In the genomic region with DNA sequence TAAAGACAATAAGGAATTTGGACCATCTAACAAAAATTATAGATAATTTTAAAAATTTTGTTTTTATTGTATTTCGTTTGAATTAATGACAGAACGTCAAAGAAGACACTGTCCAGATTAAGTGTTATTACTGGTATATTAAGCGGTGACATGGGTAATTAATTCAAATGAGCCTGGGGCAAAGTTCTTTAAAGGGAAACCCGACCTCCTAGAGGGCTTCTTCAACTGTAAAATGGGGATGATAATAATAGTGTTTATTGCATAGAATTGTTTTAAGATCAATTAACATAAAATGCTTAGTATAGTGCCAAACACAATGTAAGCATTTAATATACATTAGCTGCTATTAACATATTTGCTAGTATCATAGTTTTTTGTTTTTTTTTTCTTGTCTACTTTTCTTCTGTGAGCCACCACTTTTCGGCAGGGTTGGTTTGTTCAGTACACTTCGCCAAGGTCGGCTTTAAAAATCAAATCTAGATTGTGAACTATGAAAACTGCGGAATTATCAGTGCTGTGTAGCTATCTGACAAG, we compare ENCODE assay signal across 8 cellular contexts. TPM values are rescaled to one million over a fixed set of nuclear protein-coding genes. Genes with fewer than 3 reads are reported as not detected.
DNase-seq lines count a peak whose midpoint lies in the region; ATAC-seq and TF ChIP-seq lines count a peak whose summit lies in the region.

No MANE protein-coding gene starts in this region.

- peak; percentile 36 for DNase-seq in D341Med (ENCODE audit: low spot score)
- no peak for DNase-seq in activated CD4-positive, alpha-beta memory T cell treated with anti-CD3 and anti-CD28 coated beads, Interleukin-2, amount 10 ng/mL, durations not matched to agents 7 days and 5 days
- no peak for DNase-seq in immature natural killer cell
- no peak for DNase-seq in testis
- no peak for DNase-seq in pons (ENCODE audit: low spot score)
- no peak for DNase-seq in HPDE6-E6E7 (ENCODE audit: extremely low spot score)

- peaks cover 8% of the 10 kb centered on the region for H3K4me1 ChIP-seq in testis

- H3K27me3 ChIP-seq in testis: no peaks in the 10 kb centered on the region

- H3K27me3 Mint-ChIP-seq in activated CD4-positive, alpha-beta memory T cell treated with anti-CD3 and anti-CD28 coated beads, Interleukin-2, amount 10 ng/mL, durations not matched to agents 7 days and 5 days: no peaks in the 10 kb centered on the region
- H3K27me3 Mint-ChIP-seq in immature natural killer cell (ENCODE audit: low read depth in 3 of 3): peaks cover 4 to 11% (median 6%) of the 10 kb centered on the region in 3 donors

- H3K36me3 Mint-ChIP-seq in activated CD4-positive, alpha-beta memory T cell treated with anti-CD3 and anti-CD28 coated beads, Interleukin-2, amount 10 ng/mL, durations not matched to agents 7 days and 5 days (ENCODE audit: low read depth): peaks cover 7% of the 10 kb centered on the region
- no peaks in the 10 kb centered on the region for H3K36me3 Mint-ChIP-seq in immature natural killer cell

- POLR2A ChIA-PET in activated CD4-positive, alpha-beta memory T cell treated with anti-CD3 and anti-CD28 coated beads, Interleukin-2, amount 10 ng/mL, durations not matched to agents 7 days and 5 days (lab: Charles Lee): interaction anchor here (0.7 to 3.3 kb wide), 7 partner anchors 9 to 288 kb away, joined by 3 to 12 read pairs (median 3); a partner anchor contains a TSS

- no peaks in the 10 kb centered on the region for H3K9me3 ChIP-seq in testis

- 21 to 24% methylated on average over 8 of the region's 8 CpGs for WGBS in testis, 2 donors

- peak overlapping the region; percentile 91 for H3K27ac Mint-ChIP-seq in activated CD4-positive, alpha-beta memory T cell treated with anti-CD3 and anti-CD28 coated beads, Interleukin-2, amount 10 ng/mL, durations not matched to agents 7 days and 5 days
- peak overlapping the region; percentile 88 to 97 (median 94) for H3K27ac Mint-ChIP-seq in immature natural killer cell

- peaks cover 3% of the 10 kb centered on the region for H3K9me3 Mint-ChIP-seq in activated CD4-positive, alpha-beta memory T cell treated with anti-CD3 and anti-CD28 coated beads, Interleukin-2, amount 10 ng/mL, durations not matched to agents 7 days and 5 days
- no peaks in the 10 kb centered on the region for H3K9me3 Mint-ChIP-seq in immature natural killer cell

- peak; percentile 12 for ATAC-seq in HG03342 (IDR thresholded peaks at IDR 0.05; ENCODE audit: unreplicated experiment)
- ATAC-seq in GM18861 (IDR thresholded peaks at IDR 0.05; ENCODE audit: unreplicated experiment): no peak

- H3K4me3 Mint-ChIP-seq in activated CD4-positive, alpha-beta memory T cell treated with anti-CD3 and anti-CD28 coated beads, Interleukin-2, amount 10 ng/mL, durations not matched to agents 7 days and 5 days: peak overlapping the region; percentile 92
- H3K4me3 Mint-ChIP-seq in immature natural killer cell: peak overlapping the region; percentile 93 to 100 (median 95)

- H3K4me3 ChIP-seq in testis: peak overlapping the region; percentile 87 to 89

- H3K4me1 Mint-ChIP-seq in activated CD4-positive, alpha-beta memory T cell treated with anti-CD3 and anti-CD28 coated beads, Interleukin-2, amount 10 ng/mL, durations not matched to agents 7 days and 5 days: peaks cover 30% of the 10 kb centered on the region
- peaks cover 31 to 38% of the 10 kb centered on the region in 2 donors for H3K4me1 Mint-ChIP-seq in immature natural killer cell

- H3K36me3 ChIP-seq in testis (ENCODE audit: low read depth, missing control alignments): no peaks in the 10 kb centered on the region

- intact Hi-C loops in testis (cut with DNase I; ENCODE audit: low total_unique reads): no loop called here

- CTCF ChIA-PET in activated CD4-positive, alpha-beta memory T cell treated with anti-CD3 and anti-CD28 coated beads, Interleukin-2, amount 10 ng/mL, durations not matched to agents 7 days and 5 days (lab: Charles Lee): interaction anchor here (0.7 to 4.3 kb wide), 3 partner anchors 12 to 289 kb away, joined by 3 to 22 read pairs (median 4); a partner anchor contains a TSS

- peak overlapping the region; percentile 95 to 97 for H3K27ac ChIP-seq in testis

- no peak for TF ChIP-seq POLR2A in testis (IDR thresholded peaks at IDR 0.05)

- TF ChIP-seq CTCF in testis (IDR thresholded peaks at IDR 0.05): no peak

RNA-seq across cellular contexts. Expression of a gene that starts 0.5 kb away (rescaled TPM):
- 10 to 100 TPM; 43.1 to 45.8 TPM for total RNA-seq in activated CD4-positive, alpha-beta memory T cell treated with anti-CD3 and anti-CD28 coated beads, Interleukin-2, amount 10 ng/mL, durations not matched to agents 7 days and 5 days
- 10 to 100 TPM; 11.2 to 18.2 (median 11.2) TPM for polyA plus RNA-seq in immature natural killer cell
- total RNA-seq in testis: 10 to 100 TPM; 34.1 to 38.3 TPM
- polyA plus RNA-seq in testis (ENCODE audit: insufficient read depth, low read depth, low replicate concordance): 20.9 TPM

RNA-seq across cellular contexts. Expression of a gene that starts 3.8 kb away (rescaled TPM):
- total RNA-seq in activated CD4-positive, alpha-beta memory T cell treated with anti-CD3 and anti-CD28 coated beads, Interleukin-2, amount 10 ng/mL, durations not matched to agents 7 days and 5 days: not detected
- not detected for polyA plus RNA-seq in immature natural killer cell
- 1 to 10 TPM; 4.6 to 7.8 TPM for total RNA-seq in testis
- 4.5 TPM for polyA plus RNA-seq in testis (ENCODE audit: insufficient read depth, low read depth, low replicate concordance)

Comparison
In these comparisons a context has a peak if more than half of its experiments do, and no peak if none do; other contexts are left out.
1. RNA of a gene that starts 3.8 kb away (total RNA-seq): 4.6 to 7.8 TPM in testis; not detected in activated CD4-positive, alpha-beta memory T cell treated with anti-CD3 and anti-CD28 coated beads, Interleukin-2, amount 10 ng/mL, durations not matched to agents 7 days and 5 days; every median in the first group is over 4 times any median in the second.